Comparison of ENCODE assay signal across 1 cellular context in the genomic region with DNA sequence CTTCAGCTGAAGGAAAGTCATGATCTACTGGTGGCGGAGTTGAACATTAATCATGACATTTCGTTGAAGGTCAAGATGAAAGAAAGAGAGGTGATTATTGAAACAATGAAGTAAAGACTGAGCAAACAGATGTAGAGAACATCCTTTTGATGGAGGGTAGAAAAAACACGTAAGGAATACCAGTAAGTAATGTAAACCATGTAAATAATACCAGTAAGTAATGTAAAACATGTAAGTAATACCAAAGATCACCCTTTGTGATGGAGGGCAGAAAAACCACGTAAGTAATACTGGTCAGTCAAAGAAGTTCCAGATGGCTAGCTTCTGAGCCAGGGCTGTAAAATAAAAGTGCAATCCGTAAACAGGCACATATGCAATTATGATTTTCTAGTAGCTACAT.
TF ChIP-seq lines count a peak whose summit lies in the region.

No MANE protein-coding gene starts in this region.

TF ChIP-seq in HepG2, 621 proteins besides CTCF, POLR2A, EP300 and RAD21 (continued from another document and continues in another):
- TF ChIP-seq, protein P1, sequence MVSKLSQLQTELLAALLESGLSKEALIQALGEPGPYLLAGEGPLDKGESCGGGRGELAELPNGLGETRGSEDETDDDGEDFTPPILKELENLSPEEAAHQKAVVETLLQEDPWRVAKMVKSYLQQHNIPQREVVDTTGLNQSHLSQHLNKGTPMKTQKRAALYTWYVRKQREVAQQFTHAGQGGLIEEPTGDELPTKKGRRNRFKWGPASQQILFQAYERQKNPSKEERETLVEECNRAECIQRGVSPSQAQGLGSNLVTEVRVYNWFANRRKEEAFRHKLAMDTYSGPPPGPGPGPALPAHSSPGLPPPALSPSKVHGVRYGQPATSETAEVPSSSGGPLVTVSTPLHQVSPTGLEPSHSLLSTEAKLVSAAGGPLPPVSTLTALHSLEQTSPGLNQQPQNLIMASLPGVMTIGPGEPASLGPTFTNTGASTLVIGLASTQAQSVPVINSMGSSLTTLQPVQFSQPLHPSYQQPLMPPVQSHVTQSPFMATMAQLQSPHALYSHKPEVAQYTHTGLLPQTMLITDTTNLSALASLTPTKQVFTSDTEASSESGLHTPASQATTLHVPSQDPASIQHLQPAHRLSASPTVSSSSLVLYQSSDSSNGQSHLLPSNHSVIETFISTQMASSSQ (IDR thresholded peaks at IDR 0.05; ENCODE audit: low read depth): peak; percentile 88
- TF ChIP-seq, protein P1 (CRISPR knock-in tag; IDR thresholded peaks at IDR 0.05; ENCODE audit: borderline replicate concordance): peak; percentile 97
- TF ChIP-seq BCL6 (CRISPR knock-in tag; IDR thresholded peaks at IDR 0.05) (peak; percentile 87), KMT2B (CRISPR knock-in tag; IDR thresholded peaks at IDR 0.05) (no peak), ZNF749 (CRISPR knock-in tag; IDR thresholded peaks at IDR 0.05; ENCODE audit: borderline replicate concordance) (peak; percentile 69; the same call in 1 of the 2 replicates), SAFB2 (CRISPR knock-in tag; IDR thresholded peaks at IDR 0.05; ENCODE audit: borderline replicate concordance, low read depth) (no peak), ZNF883 (CRISPR knock-in tag; IDR thresholded peaks at IDR 0.05; ENCODE audit: not compliant biosample characterization) (no peak), ZNF614 (CRISPR knock-in tag; IDR thresholded peaks at IDR 0.05; ENCODE audit: borderline replicate concordance) (0 out of 2 replicates have a peak, but pooled peaks have one; percentile 20), CENPX (CRISPR knock-in tag; IDR thresholded peaks at IDR 0.05) (no peak), SRY (CRISPR knock-in tag; IDR thresholded peaks at IDR 0.05) (no peak), DR1 (CRISPR knock-in tag; IDR thresholded peaks at IDR 0.05) (no peak), FOXJ3 (CRISPR knock-in tag; IDR thresholded peaks at IDR 0.05; ENCODE audit: borderline replicate concordance) (peak; percentile 86; the same call in 1 of the 2 replicates), ZIK1 (CRISPR knock-in tag; IDR thresholded peaks at IDR 0.05; ENCODE audit: borderline replicate concordance, low read depth) (no peak), NFRKB (IDR thresholded peaks at IDR 0.05) (no peak), ZNF616 (CRISPR knock-in tag; IDR thresholded peaks at IDR 0.05; ENCODE audit: low read depth) (no peak), ZNF431 (CRISPR knock-in tag; IDR thresholded peaks at IDR 0.05; ENCODE audit: borderline replicate concordance, low read depth) (no peak), SRSF9 (IDR thresholded peaks at IDR 0.05; ENCODE audit: borderline replicate concordance, insufficient read depth, low read depth, low read length, poor library complexity, severe bottlenecking) (no peak), ZNF383 (CRISPR knock-in tag; IDR thresholded peaks at IDR 0.05; ENCODE audit: borderline replicate concordance) (no peak), ZNF430 (CRISPR knock-in tag; IDR thresholded peaks at IDR 0.05) (no peak), SP2 (CRISPR knock-in tag; IDR thresholded peaks at IDR 0.05) (no peak), ZFP1 (CRISPR knock-in tag; IDR thresholded peaks at IDR 0.05) (no peak), ZFAT (CRISPR knock-in tag; conservative IDR thresholded peaks at IDR 0.05) (no peak), NFE2L1 (CRISPR knock-in tag; IDR thresholded peaks at IDR 0.05; ENCODE audit: borderline replicate concordance) (no peak), ZFP37 (CRISPR knock-in tag; IDR thresholded peaks at IDR 0.05; ENCODE audit: borderline replicate concordance) (no peak), MED13 (CRISPR knock-in tag; IDR thresholded peaks at IDR 0.05) (0 out of 2 replicates have a peak, but pooled peaks have one; percentile 48), ZNF460 (CRISPR knock-in tag; IDR thresholded peaks at IDR 0.05; ENCODE audit: borderline replicate concordance) (no peak), TBL1XR1 (IDR thresholded peaks at IDR 0.05; ENCODE audit: borderline replicate concordance, low read length, partially characterized antibody) (no peak), ZNF7 (CRISPR knock-in tag; IDR thresholded peaks at IDR 0.05) (no peak), NRL (CRISPR knock-in tag; IDR thresholded peaks at IDR 0.05; ENCODE audit: borderline replicate concordance) (no peak), HCFC1 (IDR thresholded peaks at IDR 0.05; ENCODE audit: low read depth, low read length) (no peak), SMARCC2 (IDR thresholded peaks at IDR 0.05) (no peak), SALL2 (CRISPR knock-in tag; IDR thresholded peaks at IDR 0.05) (no peak), ZBTB21 (CRISPR knock-in tag; IDR thresholded peaks at IDR 0.05) (no peak)
- TF ChIP-seq, protein P2, sequence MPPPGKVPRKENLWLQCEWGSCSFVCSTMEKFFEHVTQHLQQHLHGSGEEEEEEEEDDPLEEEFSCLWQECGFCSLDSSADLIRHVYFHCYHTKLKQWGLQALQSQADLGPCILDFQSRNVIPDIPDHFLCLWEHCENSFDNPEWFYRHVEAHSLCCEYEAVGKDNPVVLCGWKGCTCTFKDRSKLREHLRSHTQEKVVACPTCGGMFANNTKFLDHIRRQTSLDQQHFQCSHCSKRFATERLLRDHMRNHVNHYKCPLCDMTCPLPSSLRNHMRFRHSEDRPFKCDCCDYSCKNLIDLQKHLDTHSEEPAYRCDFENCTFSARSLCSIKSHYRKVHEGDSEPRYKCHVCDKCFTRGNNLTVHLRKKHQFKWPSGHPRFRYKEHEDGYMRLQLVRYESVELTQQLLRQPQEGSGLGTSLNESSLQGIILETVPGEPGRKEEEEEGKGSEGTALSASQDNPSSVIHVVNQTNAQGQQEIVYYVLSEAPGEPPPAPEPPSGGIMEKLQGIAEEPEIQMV (CRISPR knock-in tag; IDR thresholded peaks at IDR 0.05; ENCODE audit: low read depth): no peak
- TF ChIP-seq, protein P3, sequence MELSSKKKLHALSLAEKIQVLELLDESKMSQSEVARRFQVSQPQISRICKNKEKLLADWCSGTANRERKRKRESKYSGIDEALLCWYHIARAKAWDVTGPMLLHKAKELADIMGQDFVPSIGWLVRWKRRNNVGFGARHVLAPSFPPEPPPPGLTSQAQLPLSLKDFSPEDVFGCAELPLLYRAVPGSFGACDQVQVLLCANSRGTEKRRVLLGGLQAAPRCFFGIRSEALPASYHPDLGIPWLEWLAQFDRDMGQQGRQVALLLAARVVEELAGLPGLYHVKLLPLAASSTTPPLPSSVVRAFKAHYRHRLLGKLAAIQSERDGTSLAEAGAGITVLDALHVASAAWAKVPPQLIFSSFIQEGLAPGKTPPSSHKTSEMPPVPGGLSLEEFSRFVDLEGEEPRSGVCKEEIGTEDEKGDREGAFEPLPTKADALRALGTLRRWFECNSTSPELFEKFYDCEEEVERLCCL (CRISPR knock-in tag; IDR thresholded peaks at IDR 0.05; ENCODE audit: borderline replicate concordance): no peak
- TF ChIP-seq, protein P4, sequence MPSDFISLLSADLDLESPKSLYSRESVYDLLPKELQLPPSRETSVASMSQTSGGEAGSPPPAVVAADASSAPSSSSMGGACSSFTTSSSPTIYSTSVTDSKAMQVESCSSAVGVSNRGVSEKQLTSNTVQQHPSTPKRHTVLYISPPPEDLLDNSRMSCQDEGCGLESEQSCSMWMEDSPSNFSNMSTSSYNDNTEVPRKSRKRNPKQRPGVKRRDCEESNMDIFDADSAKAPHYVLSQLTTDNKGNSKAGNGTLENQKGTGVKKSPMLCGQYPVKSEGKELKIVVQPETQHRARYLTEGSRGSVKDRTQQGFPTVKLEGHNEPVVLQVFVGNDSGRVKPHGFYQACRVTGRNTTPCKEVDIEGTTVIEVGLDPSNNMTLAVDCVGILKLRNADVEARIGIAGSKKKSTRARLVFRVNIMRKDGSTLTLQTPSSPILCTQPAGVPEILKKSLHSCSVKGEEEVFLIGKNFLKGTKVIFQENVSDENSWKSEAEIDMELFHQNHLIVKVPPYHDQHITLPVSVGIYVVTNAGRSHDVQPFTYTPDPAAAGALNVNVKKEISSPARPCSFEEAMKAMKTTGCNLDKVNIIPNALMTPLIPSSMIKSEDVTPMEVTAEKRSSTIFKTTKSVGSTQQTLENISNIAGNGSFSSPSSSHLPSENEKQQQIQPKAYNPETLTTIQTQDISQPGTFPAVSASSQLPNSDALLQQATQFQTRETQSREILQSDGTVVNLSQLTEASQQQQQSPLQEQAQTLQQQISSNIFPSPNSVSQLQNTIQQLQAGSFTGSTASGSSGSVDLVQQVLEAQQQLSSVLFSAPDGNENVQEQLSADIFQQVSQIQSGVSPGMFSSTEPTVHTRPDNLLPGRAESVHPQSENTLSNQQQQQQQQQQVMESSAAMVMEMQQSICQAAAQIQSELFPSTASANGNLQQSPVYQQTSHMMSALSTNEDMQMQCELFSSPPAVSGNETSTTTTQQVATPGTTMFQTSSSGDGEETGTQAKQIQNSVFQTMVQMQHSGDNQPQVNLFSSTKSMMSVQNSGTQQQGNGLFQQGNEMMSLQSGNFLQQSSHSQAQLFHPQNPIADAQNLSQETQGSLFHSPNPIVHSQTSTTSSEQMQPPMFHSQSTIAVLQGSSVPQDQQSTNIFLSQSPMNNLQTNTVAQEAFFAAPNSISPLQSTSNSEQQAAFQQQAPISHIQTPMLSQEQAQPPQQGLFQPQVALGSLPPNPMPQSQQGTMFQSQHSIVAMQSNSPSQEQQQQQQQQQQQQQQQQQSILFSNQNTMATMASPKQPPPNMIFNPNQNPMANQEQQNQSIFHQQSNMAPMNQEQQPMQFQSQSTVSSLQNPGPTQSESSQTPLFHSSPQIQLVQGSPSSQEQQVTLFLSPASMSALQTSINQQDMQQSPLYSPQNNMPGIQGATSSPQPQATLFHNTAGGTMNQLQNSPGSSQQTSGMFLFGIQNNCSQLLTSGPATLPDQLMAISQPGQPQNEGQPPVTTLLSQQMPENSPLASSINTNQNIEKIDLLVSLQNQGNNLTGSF (CRISPR knock-in tag; IDR thresholded peaks at IDR 0.05): no peak
- TF ChIP-seq, protein P5, sequence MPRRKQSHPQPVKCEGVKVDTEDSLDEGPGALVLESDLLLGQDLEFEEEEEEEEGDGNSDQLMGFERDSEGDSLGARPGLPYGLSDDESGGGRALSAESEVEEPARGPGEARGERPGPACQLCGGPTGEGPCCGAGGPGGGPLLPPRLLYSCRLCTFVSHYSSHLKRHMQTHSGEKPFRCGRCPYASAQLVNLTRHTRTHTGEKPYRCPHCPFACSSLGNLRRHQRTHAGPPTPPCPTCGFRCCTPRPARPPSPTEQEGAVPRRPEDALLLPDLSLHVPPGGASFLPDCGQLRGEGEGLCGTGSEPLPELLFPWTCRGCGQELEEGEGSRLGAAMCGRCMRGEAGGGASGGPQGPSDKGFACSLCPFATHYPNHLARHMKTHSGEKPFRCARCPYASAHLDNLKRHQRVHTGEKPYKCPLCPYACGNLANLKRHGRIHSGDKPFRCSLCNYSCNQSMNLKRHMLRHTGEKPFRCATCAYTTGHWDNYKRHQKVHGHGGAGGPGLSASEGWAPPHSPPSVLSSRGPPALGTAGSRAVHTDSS (CRISPR knock-in tag; conservative IDR thresholded peaks at IDR 0.05): no peak
- TF ChIP-seq, protein P6, sequence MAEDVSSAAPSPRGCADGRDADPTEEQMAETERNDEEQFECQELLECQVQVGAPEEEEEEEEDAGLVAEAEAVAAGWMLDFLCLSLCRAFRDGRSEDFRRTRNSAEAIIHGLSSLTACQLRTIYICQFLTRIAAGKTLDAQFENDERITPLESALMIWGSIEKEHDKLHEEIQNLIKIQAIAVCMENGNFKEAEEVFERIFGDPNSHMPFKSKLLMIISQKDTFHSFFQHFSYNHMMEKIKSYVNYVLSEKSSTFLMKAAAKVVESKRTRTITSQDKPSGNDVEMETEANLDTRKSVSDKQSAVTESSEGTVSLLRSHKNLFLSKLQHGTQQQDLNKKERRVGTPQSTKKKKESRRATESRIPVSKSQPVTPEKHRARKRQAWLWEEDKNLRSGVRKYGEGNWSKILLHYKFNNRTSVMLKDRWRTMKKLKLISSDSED (CRISPR knock-in tag; IDR thresholded peaks at IDR 0.05): no peak
- TF ChIP-seq, protein P7, sequence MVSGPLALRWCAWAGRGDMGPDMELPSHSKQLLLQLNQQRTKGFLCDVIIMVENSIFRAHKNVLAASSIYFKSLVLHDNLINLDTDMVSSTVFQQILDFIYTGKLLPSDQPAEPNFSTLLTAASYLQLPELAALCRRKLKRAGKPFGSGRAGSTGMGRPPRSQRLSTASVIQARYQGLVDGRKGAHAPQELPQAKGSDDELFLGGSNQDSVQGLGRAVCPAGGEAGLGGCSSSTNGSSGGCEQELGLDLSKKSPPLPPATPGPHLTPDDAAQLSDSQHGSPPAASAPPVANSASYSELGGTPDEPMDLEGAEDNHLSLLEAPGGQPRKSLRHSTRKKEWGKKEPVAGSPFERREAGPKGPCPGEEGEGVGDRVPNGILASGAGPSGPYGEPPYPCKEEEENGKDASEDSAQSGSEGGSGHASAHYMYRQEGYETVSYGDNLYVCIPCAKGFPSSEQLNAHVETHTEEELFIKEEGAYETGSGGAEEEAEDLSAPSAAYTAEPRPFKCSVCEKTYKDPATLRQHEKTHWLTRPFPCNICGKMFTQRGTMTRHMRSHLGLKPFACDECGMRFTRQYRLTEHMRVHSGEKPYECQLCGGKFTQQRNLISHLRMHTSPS (CRISPR knock-in tag; IDR thresholded peaks at IDR 0.05; ENCODE audit: low read depth): no peak
- TF ChIP-seq, protein P8, sequence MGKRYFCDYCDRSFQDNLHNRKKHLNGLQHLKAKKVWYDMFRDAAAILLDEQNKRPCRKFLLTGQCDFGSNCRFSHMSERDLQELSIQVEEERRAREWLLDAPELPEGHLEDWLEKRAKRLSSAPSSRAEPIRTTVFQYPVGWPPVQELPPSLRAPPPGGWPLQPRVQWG (CRISPR knock-in tag; IDR thresholded peaks at IDR 0.05; ENCODE audit: borderline replicate concordance, low read depth): no peak
